In the genomic region with DNA sequence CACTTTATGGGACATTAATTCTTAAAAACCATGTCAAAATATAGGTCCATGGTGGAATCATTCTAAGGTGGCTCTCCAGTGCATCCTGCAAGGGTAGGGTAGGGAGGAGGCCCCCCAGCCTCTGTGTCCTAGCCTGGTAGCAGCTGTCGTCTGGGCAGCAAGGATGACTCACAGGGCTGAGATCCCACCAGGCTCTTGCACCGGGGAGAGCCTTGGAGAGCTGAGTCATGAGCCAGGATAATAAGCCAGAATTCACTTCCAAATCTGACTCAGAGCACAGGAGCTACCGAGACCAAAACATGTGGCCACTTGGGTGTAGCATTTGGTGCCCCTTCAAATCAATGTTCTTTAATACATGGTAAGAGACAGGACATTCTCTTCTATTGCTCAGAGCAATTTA, we compare ENCODE assay signal across 12 cellular contexts.
DNase-seq lines count a peak whose midpoint lies in the region; ATAC-seq and TF ChIP-seq lines count a peak whose summit lies in the region.
"Had no signal": no experiment of that assay in that cellular context is flagged by ENCODE, and none has a peak within 500 bp of the region (broad histone marks: within the 10 kb centered on the region; RNA-seq: fewer than 3 reads in every experiment).

No MANE protein-coding gene starts in this region.

- H3K9me3 ChIP-seq in NT2/D1 (ENCODE audit: insufficient read depth, low read length) (no peaks in the 10 kb centered on the region), fibroblast of lung (ENCODE audit: control insufficient read depth, insufficient read depth, low read depth, low read length) (no peaks in the 10 kb centered on the region)

- H3K4me2 ChIP-seq in fibroblast of lung (ENCODE audit: extremely low read depth, insufficient read depth, low read length) = no peak overlapping the region

- H4K20me1 ChIP-seq in fibroblast of lung (ENCODE audit: control insufficient read depth, extremely low read depth, insufficient read depth, low read length) = no peaks in the 10 kb centered on the region

- H3K27ac ChIP-seq in fibroblast of lung (ENCODE audit: insufficient read depth, low read length) = no peak overlapping the region
- H3K27ac ChIP-seq: C4-2B had no signal

- H3K27me3 ChIP-seq in NT2/D1 (ENCODE audit: insufficient read depth, insufficient read length) = no peaks in the 10 kb centered on the region
- H3K27me3 ChIP-seq in fibroblast of lung (ENCODE audit: control insufficient read depth, insufficient read depth, low read length) = no peaks in the 10 kb centered on the region

- H3K4me1 ChIP-seq in NT2/D1 (ENCODE audit: insufficient read depth, insufficient read length) = no peaks in the 10 kb centered on the region
- H3K4me1 ChIP-seq in fibroblast of lung (ENCODE audit: control insufficient read depth, extremely low read depth, insufficient read depth, low read length) = peaks cover 4% of the 10 kb centered on the region

- TF ChIP-seq CTCF in fibroblast of lung (conservative IDR thresholded peaks at IDR 0.05 in 1 of 2, IDR thresholded peaks at IDR 0.05 in 1 of 2; ENCODE audit: low read depth in 1 of 2, low read length in 2 of 2) = no peak

- H3K36me3 ChIP-seq in NT2/D1 (ENCODE audit: insufficient read depth, insufficient read length, low read length) (no peaks in the 10 kb centered on the region), fibroblast of lung (ENCODE audit: control insufficient read depth, insufficient read depth, low read length) (no peaks in the 10 kb centered on the region)

- no peaks in the 10 kb centered on the region for H3K4me1 Mint-ChIP-seq in activated CD8-positive, alpha-beta memory T cell treated with anti-CD3 and anti-CD28 coated beads, Interleukin-2, amount 10 ng/mL, durations not matched to agents 7 days and 5 days

- CTCF ChIA-PET in activated CD8-positive, alpha-beta memory T cell treated with anti-CD3 and anti-CD28 coated beads, Interleukin-2, amount 10 ng/mL, durations not matched to agents 7 days and 5 days (lab: Charles Lee) = no interaction called here

- peaks cover 4% of the 10 kb centered on the region for H3K9me3 Mint-ChIP-seq in activated CD8-positive, alpha-beta memory T cell treated with anti-CD3 and anti-CD28 coated beads, Interleukin-2, amount 10 ng/mL, durations not matched to agents 7 days and 5 days (ENCODE audit: low read depth)

- no peak overlapping the region for H3K4me3 Mint-ChIP-seq in activated CD8-positive, alpha-beta memory T cell treated with anti-CD3 and anti-CD28 coated beads, Interleukin-2, amount 10 ng/mL, durations not matched to agents 7 days and 5 days
- H3K4me3 Mint-ChIP-seq: stimulated activated naive CD8-positive, alpha-beta T cell treated with anti-CD3 and anti-CD28 coated beads, Interleukin-15, Interleukin-2, amounts not matched to agents 100 ng/mL and 50 ng/mL, for 24 hours had no signal

- in situ Hi-C loops in ACHN (cut with HindIII; ENCODE audit: low pct_ligation_motif_present, low pct_unique_long_range_greater_than_20kb, low sequenced_read_pairs) = no loop called here

- no peak overlapping the region for H2AFZ ChIP-seq in fibroblast of lung (ENCODE audit: low read length)

- H3K36me3 Mint-ChIP-seq in activated CD8-positive, alpha-beta memory T cell treated with anti-CD3 and anti-CD28 coated beads, Interleukin-2, amount 10 ng/mL, durations not matched to agents 7 days and 5 days = no peaks in the 10 kb centered on the region

- H3K27ac Mint-ChIP-seq in activated CD8-positive, alpha-beta memory T cell treated with anti-CD3 and anti-CD28 coated beads, Interleukin-2, amount 10 ng/mL, durations not matched to agents 7 days and 5 days = no peak overlapping the region
- H3K27ac Mint-ChIP-seq: stimulated activated naive CD8-positive, alpha-beta T cell treated with anti-CD3 and anti-CD28 coated beads, Interleukin-15, Interleukin-2, amounts not matched to agents 100 ng/mL and 50 ng/mL, for 24 hours had no signal

- H3K79me2 ChIP-seq in fibroblast of lung (ENCODE audit: control insufficient read depth, insufficient read depth, low read length) = no peaks in the 10 kb centered on the region

- ATAC-seq in GM21717 (IDR thresholded peaks at IDR 0.05; ENCODE audit: unreplicated experiment) (no peak), HG02938 (IDR thresholded peaks at IDR 0.05; ENCODE audit: unreplicated experiment) (no peak)
- ATAC-seq in activated CD8-positive, alpha-beta memory T cell treated with anti-CD3 and anti-CD28 coated beads, Interleukin-2, amount 10 ng/mL, durations not matched to agents 7 days and 5 days = no peak

- no peaks in the 10 kb centered on the region for H3K27me3 Mint-ChIP-seq in activated CD8-positive, alpha-beta memory T cell treated with anti-CD3 and anti-CD28 coated beads, Interleukin-2, amount 10 ng/mL, durations not matched to agents 7 days and 5 days
- H3K27me3 Mint-ChIP-seq: stimulated activated naive CD8-positive, alpha-beta T cell treated with anti-CD3 and anti-CD28 coated beads, Interleukin-15, Interleukin-2, amounts not matched to agents 100 ng/mL and 50 ng/mL, for 24 hours had no signal

- H3K9ac ChIP-seq in NT2/D1 (ENCODE audit: insufficient read length, low read depth) = no peak overlapping the region
- no peak overlapping the region for H3K9ac ChIP-seq in fibroblast of lung (ENCODE audit: insufficient read depth, low read length)

- DNase-seq in ACHN (peak; percentile 79), NT2/D1 (ENCODE audit: low read depth, low spot score) (peak; percentile 40), fibroblast of lung (ENCODE audit: low read depth in 2 of 2) (peak; percentile 92 to 97), myocyte (ENCODE audit: low read depth) (peak; percentile 98), NCI-H510A (lab: John Stamatoyannopoulos, UW) (no peak)
- DNase-seq in activated CD8-positive, alpha-beta memory T cell treated with anti-CD3 and anti-CD28 coated beads, Interleukin-2, amount 10 ng/mL, durations not matched to agents 7 days and 5 days = no peak
- DNase-seq: activated naive CD4-positive, alpha-beta T cell treated with anti-CD3 and anti-CD28 coated beads, Interleukin-2, amount 50 U/mL, for 16 hours; MM.1S had no signal

- H3K4me3 ChIP-seq in NT2/D1 (ENCODE audit: insufficient read length, low read depth) (no peak overlapping the region), fibroblast of lung (replicated peaks in 1 of 4; ENCODE audit: control extremely low read depth in 1 of 4, insufficient read depth in 1 of 4, low read depth in 3 of 4, low read length in 4 of 4) (no peak overlapping the region)

Comparison
In these comparisons a context has a peak if more than half of its experiments do, and no peak if none do; other contexts are left out.
1. DNase-seq: peak in ACHN (single experiment), NT2/D1 (single experiment), fibroblast of lung (2 of 2) and myocyte (single experiment); none in activated CD8-positive, alpha-beta memory T cell treated with anti-CD3 and anti-CD28 coated beads, Interleukin-2, amount 10 ng/mL, durations not matched to agents 7 days and 5 days (single experiment) and NCI-H510A (single experiment).